1 cellular context compared by ENCODE assay signal in the genomic region with DNA sequence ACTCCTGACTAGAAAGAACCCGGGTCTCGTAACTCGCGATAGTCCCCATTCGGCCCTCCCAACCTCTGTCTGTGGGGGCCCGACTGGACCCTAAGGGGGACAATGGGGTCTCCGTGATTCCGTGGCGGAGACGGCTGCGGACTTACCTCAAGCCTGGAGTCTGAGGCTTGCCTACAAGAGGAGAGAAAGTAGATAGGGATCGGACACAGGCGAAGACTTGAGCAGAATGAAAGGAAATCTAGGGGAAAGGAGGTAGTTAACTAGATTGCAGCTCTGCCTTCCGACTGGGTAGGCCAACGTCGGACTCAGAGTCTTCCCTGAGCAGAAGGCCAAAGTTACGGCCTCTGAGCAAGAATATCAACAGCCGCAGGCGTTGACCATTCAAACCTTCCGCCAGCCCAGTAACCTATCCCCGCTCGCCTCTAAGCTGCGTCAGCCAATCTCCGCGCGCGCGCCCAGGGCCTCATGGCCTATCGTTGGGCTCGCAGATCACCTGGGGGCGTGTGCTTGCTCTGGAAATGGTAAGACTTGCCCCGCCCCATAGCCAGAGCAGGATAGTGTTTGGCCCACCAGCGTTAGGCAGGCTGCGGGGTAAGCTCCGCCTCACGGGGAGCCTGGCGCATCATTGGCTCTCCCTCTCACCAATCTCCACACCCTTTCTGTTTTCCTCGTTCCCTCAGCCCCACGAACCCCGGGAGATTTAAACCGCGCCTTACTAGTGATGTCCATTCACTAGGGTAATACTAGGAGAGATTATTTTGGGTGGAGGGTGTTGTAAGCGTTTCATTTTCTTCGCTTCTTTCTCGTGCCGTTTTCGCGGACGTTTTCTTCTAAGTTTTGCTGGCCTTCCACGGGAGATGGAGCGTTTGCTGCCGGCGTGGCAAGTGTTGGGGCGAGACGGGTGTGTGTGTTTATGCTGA.
TF ChIP-seq lines count a peak whose summit lies in the region.

A gene (minus strand): TSS at position 356 of the 920 bp plus-strand sequence. CDS start 624 bp downstream, outside the sequence.

TF ChIP-seq in HepG2, 621 proteins besides CTCF, POLR2A, EP300 and RAD21 (continued from another document and continues in another):
- TF ChIP-seq, protein P1, sequence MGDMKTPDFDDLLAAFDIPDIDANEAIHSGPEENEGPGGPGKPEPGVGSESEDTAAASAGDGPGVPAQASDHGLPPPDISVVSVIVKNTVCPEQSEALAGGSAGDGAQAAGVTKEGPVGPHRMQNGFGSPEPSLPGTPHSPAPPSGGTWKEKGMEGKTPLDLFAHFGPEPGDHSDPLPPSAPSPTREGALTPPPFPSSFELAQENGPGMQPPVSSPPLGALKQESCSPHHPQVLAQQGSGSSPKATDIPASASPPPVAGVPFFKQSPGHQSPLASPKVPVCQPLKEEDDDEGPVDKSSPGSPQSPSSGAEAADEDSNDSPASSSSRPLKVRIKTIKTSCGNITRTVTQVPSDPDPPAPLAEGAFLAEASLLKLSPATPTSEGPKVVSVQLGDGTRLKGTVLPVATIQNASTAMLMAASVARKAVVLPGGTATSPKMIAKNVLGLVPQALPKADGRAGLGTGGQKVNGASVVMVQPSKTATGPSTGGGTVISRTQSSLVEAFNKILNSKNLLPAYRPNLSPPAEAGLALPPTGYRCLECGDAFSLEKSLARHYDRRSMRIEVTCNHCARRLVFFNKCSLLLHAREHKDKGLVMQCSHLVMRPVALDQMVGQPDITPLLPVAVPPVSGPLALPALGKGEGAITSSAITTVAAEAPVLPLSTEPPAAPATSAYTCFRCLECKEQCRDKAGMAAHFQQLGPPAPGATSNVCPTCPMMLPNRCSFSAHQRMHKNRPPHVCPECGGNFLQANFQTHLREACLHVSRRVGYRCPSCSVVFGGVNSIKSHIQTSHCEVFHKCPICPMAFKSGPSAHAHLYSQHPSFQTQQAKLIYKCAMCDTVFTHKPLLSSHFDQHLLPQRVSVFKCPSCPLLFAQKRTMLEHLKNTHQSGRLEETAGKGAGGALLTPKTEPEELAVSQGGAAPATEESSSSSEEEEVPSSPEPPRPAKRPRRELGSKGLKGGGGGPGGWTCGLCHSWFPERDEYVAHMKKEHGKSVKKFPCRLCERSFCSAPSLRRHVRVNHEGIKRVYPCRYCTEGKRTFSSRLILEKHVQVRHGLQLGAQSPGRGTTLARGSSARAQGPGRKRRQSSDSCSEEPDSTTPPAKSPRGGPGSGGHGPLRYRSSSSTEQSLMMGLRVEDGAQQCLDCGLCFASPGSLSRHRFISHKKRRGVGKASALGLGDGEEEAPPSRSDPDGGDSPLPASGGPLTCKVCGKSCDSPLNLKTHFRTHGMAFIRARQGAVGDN (CRISPR knock-in tag; IDR thresholded peaks at IDR 0.05): peak; percentile 75
- TF ChIP-seq PCBP1 (IDR thresholded peaks at IDR 0.05; ENCODE audit: borderline replicate concordance, low read depth, low read length) (no peak), SALL2 (CRISPR knock-in tag; IDR thresholded peaks at IDR 0.05) (peak; percentile 77), PHF20 (CRISPR knock-in tag; IDR thresholded peaks at IDR 0.05) (peak; percentile 56; the same call in 1 of the 2 replicates), ZNF143 (CRISPR knock-in tag; IDR thresholded peaks at IDR 0.05) (peak; percentile 48; the same call in 1 of the 2 replicates), GLI4 (CRISPR knock-in tag; IDR thresholded peaks at IDR 0.05; ENCODE audit: borderline replicate concordance) (no peak), ZFX (CRISPR knock-in tag; IDR thresholded peaks at IDR 0.05; ENCODE audit: low read depth) (peak; percentile 95), HOXA5 (CRISPR knock-in tag; IDR thresholded peaks at IDR 0.05) (peak; percentile 90), SOX5 (CRISPR knock-in tag; IDR thresholded peaks at IDR 0.05; ENCODE audit: borderline replicate concordance) (0 out of 2 replicates have a peak, but pooled peaks have one; percentile 4), MTA1 (CRISPR knock-in tag; IDR thresholded peaks at IDR 0.05; ENCODE audit: borderline replicate concordance) (0 out of 2 replicates have a peak, but pooled peaks have one; percentile 50), HDAC1 (CRISPR knock-in tag; IDR thresholded peaks at IDR 0.05) (peak; percentile 95), ZIK1 (CRISPR knock-in tag; IDR thresholded peaks at IDR 0.05; ENCODE audit: borderline replicate concordance, low read depth) (no peak), NFYC (CRISPR knock-in tag; IDR thresholded peaks at IDR 0.05) (peak; percentile 96), ZSCAN30 (CRISPR knock-in tag; IDR thresholded peaks at IDR 0.05) (no peak), ZNF230 (CRISPR knock-in tag; IDR thresholded peaks at IDR 0.05) (0 out of 2 replicates have a peak, but pooled peaks have one; percentile 55), RXRA (CRISPR knock-in tag; IDR thresholded peaks at IDR 0.05) (peak; percentile 19; the same call in 1 of the 2 replicates), JARID2 (CRISPR knock-in tag; IDR thresholded peaks at IDR 0.05; ENCODE audit: insufficient replicate concordance) (peak; percentile 47), ZNF138 (CRISPR knock-in tag; IDR thresholded peaks at IDR 0.05; ENCODE audit: low read depth) (0 out of 2 replicates have a peak, but pooled peaks have one; percentile 35), GATAD1 (CRISPR knock-in tag; IDR thresholded peaks at IDR 0.05) (peak; percentile 94), RFXANK (CRISPR knock-in tag; IDR thresholded peaks at IDR 0.05) (no peak), ZNF335 (CRISPR knock-in tag; IDR thresholded peaks at IDR 0.05) (0 out of 2 replicates have a peak, but pooled peaks have one; percentile 10), TGIF2 (CRISPR knock-in tag; IDR thresholded peaks at IDR 0.05) (peak; percentile 90), ONECUT2 (CRISPR knock-in tag; IDR thresholded peaks at IDR 0.05) (0 out of 2 replicates have a peak, but pooled peaks have one; percentile 26), SOX6 (IDR thresholded peaks at IDR 0.05) (no peak), SOX6 (CRISPR knock-in tag; IDR thresholded peaks at IDR 0.05) (0 out of 2 replicates have a peak, but pooled peaks have one; percentile 33), TAF1 (CRISPR knock-in tag; IDR thresholded peaks at IDR 0.05) (peak; percentile 77; the same call in 1 of the 2 replicates), FOXA1 (IDR thresholded peaks at IDR 0.05) (no peak), FOXA1 (CRISPR knock-in tag; IDR thresholded peaks at IDR 0.05) (peak; percentile 56), TP53 (CRISPR knock-in tag; conservative IDR thresholded peaks at IDR 0.05) (0 out of 2 replicates have a peak, but pooled peaks have one; percentile 59), PCBP2 (optimal IDR thresholded peaks at IDR 0.05; ENCODE audit: low read depth, low read length, poor library complexity, severe bottlenecking) (no peak)
- TF ChIP-seq, protein P2, sequence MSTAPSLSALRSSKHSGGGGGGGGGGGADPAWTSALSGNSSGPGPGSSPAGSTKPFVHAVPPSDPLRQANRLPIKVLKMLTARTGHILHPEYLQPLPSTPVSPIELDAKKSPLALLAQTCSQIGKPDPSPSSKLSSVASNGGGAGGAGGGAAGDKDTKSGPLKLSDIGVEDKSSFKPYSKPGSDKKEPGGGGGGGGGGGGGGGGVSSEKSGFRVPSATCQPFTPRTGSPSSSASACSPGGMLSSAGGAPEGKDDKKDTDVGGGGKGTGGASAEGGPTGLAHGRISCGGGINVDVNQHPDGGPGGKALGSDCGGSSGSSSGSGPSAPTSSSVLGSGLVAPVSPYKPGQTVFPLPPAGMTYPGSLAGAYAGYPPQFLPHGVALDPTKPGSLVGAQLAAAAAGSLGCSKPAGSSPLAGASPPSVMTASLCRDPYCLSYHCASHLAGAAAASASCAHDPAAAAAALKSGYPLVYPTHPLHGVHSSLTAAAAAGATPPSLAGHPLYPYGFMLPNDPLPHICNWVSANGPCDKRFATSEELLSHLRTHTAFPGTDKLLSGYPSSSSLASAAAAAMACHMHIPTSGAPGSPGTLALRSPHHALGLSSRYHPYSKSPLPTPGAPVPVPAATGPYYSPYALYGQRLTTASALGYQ (CRISPR knock-in tag; IDR thresholded peaks at IDR 0.05): 0 out of 2 replicates have a peak, but pooled peaks have one; percentile 67
- TF ChIP-seq, protein P3, sequence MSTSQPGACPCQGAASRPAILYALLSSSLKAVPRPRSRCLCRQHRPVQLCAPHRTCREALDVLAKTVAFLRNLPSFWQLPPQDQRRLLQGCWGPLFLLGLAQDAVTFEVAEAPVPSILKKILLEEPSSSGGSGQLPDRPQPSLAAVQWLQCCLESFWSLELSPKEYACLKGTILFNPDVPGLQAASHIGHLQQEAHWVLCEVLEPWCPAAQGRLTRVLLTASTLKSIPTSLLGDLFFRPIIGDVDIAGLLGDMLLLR (CRISPR knock-in tag; IDR thresholded peaks at IDR 0.05): peak; percentile 77; the same call in 1 of the 2 replicates
- TF ChIP-seq, protein P4, sequence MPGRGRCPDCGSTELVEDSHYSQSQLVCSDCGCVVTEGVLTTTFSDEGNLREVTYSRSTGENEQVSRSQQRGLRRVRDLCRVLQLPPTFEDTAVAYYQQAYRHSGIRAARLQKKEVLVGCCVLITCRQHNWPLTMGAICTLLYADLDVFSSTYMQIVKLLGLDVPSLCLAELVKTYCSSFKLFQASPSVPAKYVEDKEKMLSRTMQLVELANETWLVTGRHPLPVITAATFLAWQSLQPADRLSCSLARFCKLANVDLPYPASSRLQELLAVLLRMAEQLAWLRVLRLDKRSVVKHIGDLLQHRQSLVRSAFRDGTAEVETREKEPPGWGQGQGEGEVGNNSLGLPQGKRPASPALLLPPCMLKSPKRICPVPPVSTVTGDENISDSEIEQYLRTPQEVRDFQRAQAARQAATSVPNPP (CRISPR knock-in tag; IDR thresholded peaks at IDR 0.05): peak; percentile 76; the same call in 1 of the 2 replicates
- TF ChIP-seq, protein P5, sequence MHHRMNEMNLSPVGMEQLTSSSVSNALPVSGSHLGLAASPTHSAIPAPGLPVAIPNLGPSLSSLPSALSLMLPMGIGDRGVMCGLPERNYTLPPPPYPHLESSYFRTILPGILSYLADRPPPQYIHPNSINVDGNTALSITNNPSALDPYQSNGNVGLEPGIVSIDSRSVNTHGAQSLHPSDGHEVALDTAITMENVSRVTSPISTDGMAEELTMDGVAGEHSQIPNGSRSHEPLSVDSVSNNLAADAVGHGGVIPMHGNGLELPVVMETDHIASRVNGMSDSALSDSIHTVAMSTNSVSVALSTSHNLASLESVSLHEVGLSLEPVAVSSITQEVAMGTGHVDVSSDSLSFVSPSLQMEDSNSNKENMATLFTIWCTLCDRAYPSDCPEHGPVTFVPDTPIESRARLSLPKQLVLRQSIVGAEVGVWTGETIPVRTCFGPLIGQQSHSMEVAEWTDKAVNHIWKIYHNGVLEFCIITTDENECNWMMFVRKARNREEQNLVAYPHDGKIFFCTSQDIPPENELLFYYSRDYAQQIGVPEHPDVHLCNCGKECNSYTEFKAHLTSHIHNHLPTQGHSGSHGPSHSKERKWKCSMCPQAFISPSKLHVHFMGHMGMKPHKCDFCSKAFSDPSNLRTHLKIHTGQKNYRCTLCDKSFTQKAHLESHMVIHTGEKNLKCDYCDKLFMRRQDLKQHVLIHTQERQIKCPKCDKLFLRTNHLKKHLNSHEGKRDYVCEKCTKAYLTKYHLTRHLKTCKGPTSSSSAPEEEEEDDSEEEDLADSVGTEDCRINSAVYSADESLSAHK (CRISPR knock-in tag; IDR thresholded peaks at IDR 0.05; ENCODE audit: borderline replicate concordance): no peak
- TF ChIP-seq, protein P6, sequence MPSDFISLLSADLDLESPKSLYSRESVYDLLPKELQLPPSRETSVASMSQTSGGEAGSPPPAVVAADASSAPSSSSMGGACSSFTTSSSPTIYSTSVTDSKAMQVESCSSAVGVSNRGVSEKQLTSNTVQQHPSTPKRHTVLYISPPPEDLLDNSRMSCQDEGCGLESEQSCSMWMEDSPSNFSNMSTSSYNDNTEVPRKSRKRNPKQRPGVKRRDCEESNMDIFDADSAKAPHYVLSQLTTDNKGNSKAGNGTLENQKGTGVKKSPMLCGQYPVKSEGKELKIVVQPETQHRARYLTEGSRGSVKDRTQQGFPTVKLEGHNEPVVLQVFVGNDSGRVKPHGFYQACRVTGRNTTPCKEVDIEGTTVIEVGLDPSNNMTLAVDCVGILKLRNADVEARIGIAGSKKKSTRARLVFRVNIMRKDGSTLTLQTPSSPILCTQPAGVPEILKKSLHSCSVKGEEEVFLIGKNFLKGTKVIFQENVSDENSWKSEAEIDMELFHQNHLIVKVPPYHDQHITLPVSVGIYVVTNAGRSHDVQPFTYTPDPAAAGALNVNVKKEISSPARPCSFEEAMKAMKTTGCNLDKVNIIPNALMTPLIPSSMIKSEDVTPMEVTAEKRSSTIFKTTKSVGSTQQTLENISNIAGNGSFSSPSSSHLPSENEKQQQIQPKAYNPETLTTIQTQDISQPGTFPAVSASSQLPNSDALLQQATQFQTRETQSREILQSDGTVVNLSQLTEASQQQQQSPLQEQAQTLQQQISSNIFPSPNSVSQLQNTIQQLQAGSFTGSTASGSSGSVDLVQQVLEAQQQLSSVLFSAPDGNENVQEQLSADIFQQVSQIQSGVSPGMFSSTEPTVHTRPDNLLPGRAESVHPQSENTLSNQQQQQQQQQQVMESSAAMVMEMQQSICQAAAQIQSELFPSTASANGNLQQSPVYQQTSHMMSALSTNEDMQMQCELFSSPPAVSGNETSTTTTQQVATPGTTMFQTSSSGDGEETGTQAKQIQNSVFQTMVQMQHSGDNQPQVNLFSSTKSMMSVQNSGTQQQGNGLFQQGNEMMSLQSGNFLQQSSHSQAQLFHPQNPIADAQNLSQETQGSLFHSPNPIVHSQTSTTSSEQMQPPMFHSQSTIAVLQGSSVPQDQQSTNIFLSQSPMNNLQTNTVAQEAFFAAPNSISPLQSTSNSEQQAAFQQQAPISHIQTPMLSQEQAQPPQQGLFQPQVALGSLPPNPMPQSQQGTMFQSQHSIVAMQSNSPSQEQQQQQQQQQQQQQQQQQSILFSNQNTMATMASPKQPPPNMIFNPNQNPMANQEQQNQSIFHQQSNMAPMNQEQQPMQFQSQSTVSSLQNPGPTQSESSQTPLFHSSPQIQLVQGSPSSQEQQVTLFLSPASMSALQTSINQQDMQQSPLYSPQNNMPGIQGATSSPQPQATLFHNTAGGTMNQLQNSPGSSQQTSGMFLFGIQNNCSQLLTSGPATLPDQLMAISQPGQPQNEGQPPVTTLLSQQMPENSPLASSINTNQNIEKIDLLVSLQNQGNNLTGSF (CRISPR knock-in tag; IDR thresholded peaks at IDR 0.05): peak; percentile 64; the same call in 1 of the 2 replicates
- TF ChIP-seq, protein P7, sequence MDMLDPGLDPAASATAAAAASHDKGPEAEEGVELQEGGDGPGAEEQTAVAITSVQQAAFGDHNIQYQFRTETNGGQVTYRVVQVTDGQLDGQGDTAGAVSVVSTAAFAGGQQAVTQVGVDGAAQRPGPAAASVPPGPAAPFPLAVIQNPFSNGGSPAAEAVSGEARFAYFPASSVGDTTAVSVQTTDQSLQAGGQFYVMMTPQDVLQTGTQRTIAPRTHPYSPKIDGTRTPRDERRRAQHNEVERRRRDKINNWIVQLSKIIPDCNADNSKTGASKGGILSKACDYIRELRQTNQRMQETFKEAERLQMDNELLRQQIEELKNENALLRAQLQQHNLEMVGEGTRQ (IDR thresholded peaks at IDR 0.05; ENCODE audit: low read depth, low read length): no peak
- TF ChIP-seq, protein P7 (CRISPR knock-in tag; IDR thresholded peaks at IDR 0.05; ENCODE audit: borderline replicate concordance): peak; percentile 69; the same call in 1 of the 2 replicates
